Comparison of ENCODE assay signal across 1 cellular context in genomic region chr6:27831434-27832081, GRCh38.
TF ChIP-seq lines count a peak whose summit lies in the region.
"Not testable (repeated sequence)": the region's sequence is repeated elsewhere in the genome, so short reads cannot be mapped to it uniquely, and the experiment has no call there.

No MANE protein-coding gene starts in this region.

TF ChIP-seq in HepG2, 621 proteins besides CTCF, POLR2A, EP300 and RAD21 (continued from another document and continues in another):
- TF ChIP-seq ZNF503 (CRISPR knock-in tag; IDR thresholded peaks at IDR 0.05) (peak; percentile 72), ZNF564 (CRISPR knock-in tag; IDR thresholded peaks at IDR 0.05) (0 out of 2 replicates have a peak, but pooled peaks have one; percentile 4), HBP1 (CRISPR knock-in tag; IDR thresholded peaks at IDR 0.05; ENCODE audit: low read depth) (0 out of 2 replicates have a peak, but pooled peaks have one; percentile 56), STAG1 (CRISPR knock-in tag; IDR thresholded peaks at IDR 0.05) (0 out of 2 replicates have a peak, but pooled peaks have one; percentile 4), MLX (CRISPR knock-in tag; IDR thresholded peaks at IDR 0.05) (0 out of 2 replicates have a peak, but pooled peaks have one; percentile 22), MXD3 (CRISPR knock-in tag; IDR thresholded peaks at IDR 0.05) (peak; percentile 63; the same call in 1 of the 2 replicates), NFYC (CRISPR knock-in tag; IDR thresholded peaks at IDR 0.05) (peak; percentile 63; the same call in 1 of the 2 replicates), ZNF768 (CRISPR knock-in tag; IDR thresholded peaks at IDR 0.05) (peak; percentile 51), CBX1 (IDR thresholded peaks at IDR 0.05; ENCODE audit: low read depth) (peak; percentile 43), ELF3 (CRISPR knock-in tag; IDR thresholded peaks at IDR 0.05) (peak; percentile 71), KLF16 (CRISPR knock-in tag; IDR thresholded peaks at IDR 0.05) (peak in 1 of 2 experiments; percentile 86; a peak in 2 of 4 replicates), SALL2 (CRISPR knock-in tag; IDR thresholded peaks at IDR 0.05) (peak; percentile 71; the same call in 1 of the 2 replicates), RARA (CRISPR knock-in tag; IDR thresholded peaks at IDR 0.05) (peak; percentile 41; the same call in 1 of the 2 replicates), ARID3A (IDR thresholded peaks at IDR 0.05; ENCODE audit: low read depth, low read length) (peak; percentile 34; the same call in 1 of the 2 replicates), KMT2B (CRISPR knock-in tag; IDR thresholded peaks at IDR 0.05) (peak; percentile 79), IKZF5 (CRISPR knock-in tag; IDR thresholded peaks at IDR 0.05) (peak; percentile 85), PRDM10 (CRISPR knock-in tag; IDR thresholded peaks at IDR 0.05; ENCODE audit: low read depth) (peak; percentile 74; the same call in 1 of the 2 replicates), CREM (IDR thresholded peaks at IDR 0.05) (peak; percentile 62), FOXO1 (CRISPR knock-in tag; IDR thresholded peaks at IDR 0.05) (peak; percentile 66), ZNF263 (CRISPR knock-in tag; IDR thresholded peaks at IDR 0.05) (peak; percentile 66), KDM5A (IDR thresholded peaks at IDR 0.05; ENCODE audit: borderline replicate concordance, low read length) (peak; percentile 50; the same call in 1 of the 2 replicates), ZNF275 (CRISPR knock-in tag; IDR thresholded peaks at IDR 0.05; ENCODE audit: borderline replicate concordance) (peak; percentile 83; the same call in 1 of the 2 replicates), DR1 (CRISPR knock-in tag; IDR thresholded peaks at IDR 0.05) (peak; percentile 58; the same call in 1 of the 2 replicates), HOXA3 (CRISPR knock-in tag; IDR thresholded peaks at IDR 0.05) (peak; percentile 91), MXD4 (CRISPR knock-in tag; IDR thresholded peaks at IDR 0.05) (peak; percentile 66; the same call in 1 of the 2 replicates), FOSL2 (CRISPR knock-in tag; IDR thresholded peaks at IDR 0.05) (peak; percentile 62), FOXA3 (CRISPR knock-in tag; IDR thresholded peaks at IDR 0.05) (peak; percentile 63), ARID5B (CRISPR knock-in tag; IDR thresholded peaks at IDR 0.05) (peak; percentile 80), DMAP1 (CRISPR knock-in tag; IDR thresholded peaks at IDR 0.05) (peak; percentile 79), ASH2L (IDR thresholded peaks at IDR 0.05; ENCODE audit: insufficient read length, low read depth, low read length) (peak; percentile 61), NKX3-1 (CRISPR knock-in tag; IDR thresholded peaks at IDR 0.05) (peak; percentile 45; the same call in 1 of the 2 replicates), TFDP1 (CRISPR knock-in tag; IDR thresholded peaks at IDR 0.05; ENCODE audit: borderline replicate concordance) (peak; percentile 81), ZNF160 (CRISPR knock-in tag; IDR thresholded peaks at IDR 0.05) (0 out of 2 replicates have a peak, but pooled peaks have one; percentile 16), HNRNPL (IDR thresholded peaks at IDR 0.05; ENCODE audit: low read depth, low read length) (0 out of 2 replicates have a peak, but pooled peaks have one; percentile 77), THAP11 (CRISPR knock-in tag; IDR thresholded peaks at IDR 0.05) (peak; percentile 76), SP1 (CRISPR knock-in tag; IDR thresholded peaks at IDR 0.05) (peak; percentile 76), TSC22D2 (CRISPR knock-in tag; IDR thresholded peaks at IDR 0.05; ENCODE audit: borderline replicate concordance) (peak; percentile 68; the same call in 1 of the 2 replicates), ZBTB44 (CRISPR knock-in tag; IDR thresholded peaks at IDR 0.05) (0 out of 2 replicates have a peak, but pooled peaks have one; percentile 47), TAF1 (CRISPR knock-in tag; IDR thresholded peaks at IDR 0.05) (peak; percentile 91), YEATS4 (CRISPR knock-in tag; IDR thresholded peaks at IDR 0.05; ENCODE audit: borderline replicate concordance) (0 out of 2 replicates have a peak, but pooled peaks have one; percentile 37), ZSCAN9 (CRISPR knock-in tag; IDR thresholded peaks at IDR 0.05; ENCODE audit: borderline replicate concordance) (peak; percentile 84)
- TF ChIP-seq CREM (CRISPR knock-in tag; IDR thresholded peaks at IDR 0.05); SP1 (IDR thresholded peaks at IDR 0.05): not testable (repeated sequence)
